Comparison of ENCODE assay signal across 12 cellular contexts in the genomic region with DNA sequence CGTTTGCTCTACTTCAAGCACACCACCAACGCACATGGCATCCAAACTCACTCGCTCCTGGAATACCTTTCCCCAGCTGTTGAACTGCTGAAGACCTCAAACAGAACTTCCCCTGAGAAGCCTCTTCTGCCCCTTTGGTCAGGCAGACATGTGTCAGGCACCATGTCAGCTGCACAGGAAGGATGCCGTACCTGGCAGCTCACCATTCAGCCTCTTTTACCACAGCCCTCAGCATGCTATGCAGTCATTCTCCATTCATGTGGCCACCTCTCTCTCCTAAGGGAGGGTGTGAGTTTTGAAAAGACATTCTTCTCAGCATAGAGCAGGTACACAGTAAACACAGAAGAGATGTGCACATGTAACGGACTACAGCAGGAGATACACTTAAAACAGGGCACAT. TPM values are rescaled to one million over a fixed set of nuclear protein-coding genes. Genes with fewer than 3 reads are reported as not detected.
DNase-seq lines count a peak whose midpoint lies in the region; ATAC-seq and TF ChIP-seq lines count a peak whose summit lies in the region.
"Had no signal": no experiment of that assay in that cellular context is flagged by ENCODE, and none has a peak within 500 bp of the region (broad histone marks: within the 10 kb centered on the region; RNA-seq: fewer than 3 reads in every experiment).

No MANE protein-coding gene starts in this region.

- no peak for TF ChIP-seq CTCF in mucosa of descending colon (IDR thresholded peaks at IDR 0.05)

- intact Hi-C loops in mucosa of descending colon (cut with DNase I, micrococcal nuclease) = no loop called here

- no peaks in the 10 kb centered on the region for H3K9me3 ChIP-seq in mucosa of descending colon

- peak; percentile 43 for DNase-seq in T-helper 22 cell (ENCODE audit: low read depth)
- DNase-seq in mucosa of descending colon = no peak
- no peak for DNase-seq in NCI-H2227 treated with DMSO at 0.1 percent for 48 hours (lab: John Stamatoyannopoulos, UW)
- no peak for DNase-seq in globus pallidus (ENCODE audit: low spot score)
- DNase-seq in NCI-H526 treated with DMSO at 0.1 percent for 48 hours (lab: John Stamatoyannopoulos, UW) = no peak
- DNase-seq: NCI-H2171 treated with DMSO at 0.1 percent for 48 hours, SHP77 treated with DMSO at 0.1 percent for 48 hours had no signal

- H3K36me3 ChIP-seq in mucosa of descending colon (ENCODE audit: low read depth) = no peaks in the 10 kb centered on the region

- ATAC-seq in GM19463 (IDR thresholded peaks at IDR 0.05; ENCODE audit: unreplicated experiment) (peak; percentile 37), mucosa of descending colon (peak; percentile 34)

- H3K4me1 ChIP-seq in mucosa of descending colon (ENCODE audit: low read depth) = no peaks in the 10 kb centered on the region

- H3K4me3 ChIP-seq in mucosa of descending colon = no peak overlapping the region
- H3K4me3 ChIP-seq: coronary artery, lung had no signal

RNA-seq across cellular contexts. Expression of a gene that starts 14.2 kb away (rescaled TPM):
- total RNA-seq in mucosa of descending colon = not detected
- total RNA-seq: glomerular endothelial cell, lung, renal cortical epithelial cell had no signal

RNA-seq across cellular contexts. Expression of a gene that starts 30.0 kb away (rescaled TPM):
- total RNA-seq in mucosa of descending colon = not detected
- total RNA-seq: glomerular endothelial cell, lung, renal cortical epithelial cell had no signal

RNA-seq across cellular contexts. Expression of a gene that starts 49.4 kb away (rescaled TPM):
- 10 to 100 TPM in 1 of 3 donors, 1 to 10 TPM in 2; 3.2 to 11.0 (median 3.8) TPM for total RNA-seq in mucosa of descending colon

RNA-seq across cellular contexts. Expression of a gene that starts 59.2 kb away (rescaled TPM):
- total RNA-seq in mucosa of descending colon = 10 to 100 TPM in 2 of 3 donors, 1 to 10 TPM in 1; 7.1 to 12.3 (median 12.0) TPM
- total RNA-seq: glomerular endothelial cell had no signal
